13 cellular contexts compared by ENCODE assay signal in genomic region chr13:47033216-47033615, GRCh38.
A peak's percentile ranks its signal among the peaks of the same experiment; 100 is the strongest.
DNase-seq lines count a peak whose midpoint lies in the region; ATAC-seq and TF ChIP-seq lines count a peak whose summit lies in the region.
"Had no signal": no experiment of that assay in that cellular context is flagged by ENCODE, and none has a peak within 500 bp of the region (broad histone marks: within the 10 kb centered on the region; RNA-seq: fewer than 3 reads in every experiment).

No MANE protein-coding gene starts in this region.

- H3K23ac ChIP-seq in mesendoderm (ENCODE audit: low read length), result no peak overlapping the region

- DNase-seq in BJ (ENCODE audit: low read depth), result no peak
- DNase-seq in cardiac fibroblast (ENCODE audit: low read depth in 2 of 2), result peak; percentile 46 to 62
- DNase-seq in mesendoderm, result peak; percentile 86
- no peak for DNase-seq in NCI-H2081 (lab: John Stamatoyannopoulos, UW)
- no peak for DNase-seq in DMS79 treated with DMSO at 0.1 percent for 48 hours (lab: John Stamatoyannopoulos, UW)
- DNase-seq in ascending aorta (ENCODE audit: low spot score in 2 of 2), result no peak
- DNase-seq in natural killer cell, result no peak
- DNase-seq: activated CD8-positive, alpha-beta memory T cell treated with anti-CD3 and anti-CD28 coated beads, Interleukin-2, amount 10 ng/mL, durations not matched to agents 7 days and 5 days; activated naive CD8-positive, alpha-beta T cell treated with anti-CD3 and anti-CD28 coated beads, Interleukin-2, amount 10 ng/mL, durations not matched to agents 7 days and 5 days; C1 segment of cervical spinal cord; posterior cingulate gyrus; stimulated activated naive CD8-positive, alpha-beta T cell treated with anti-CD3 and anti-CD28 coated beads, Interleukin-15, Interleukin-2, amounts not matched to agents 100 U/mL and 50 U/mL, for 24 hours had no signal

- peaks cover 0 to 14% of the 10 kb centered on the region in 2 donors for H3K27me3 Mint-ChIP-seq in natural killer cell (ENCODE audit: low read depth in 2 of 2)

- H2BK120ac ChIP-seq in mesendoderm (ENCODE audit: low read depth, low read length), result no peak overlapping the region

- H2BK5ac ChIP-seq in mesendoderm (ENCODE audit: low read length), result no peak overlapping the region

- H3K4me1 ChIP-seq in OCI-LY3 (ENCODE audit: low read length) (peaks cover 45% of the 10 kb centered on the region), mesendoderm (ENCODE audit: control insufficient read depth, low read depth, low read length) (peaks cover 5% of the 10 kb centered on the region), ascending aorta (no peaks in the 10 kb centered on the region)

- H4K20me1 ChIP-seq in OCI-LY3 (ENCODE audit: insufficient read depth, low read length), result no peaks in the 10 kb centered on the region

- H3K4me2 ChIP-seq in OCI-LY3 (ENCODE audit: low read length) (peak overlapping the region; percentile 56), mesendoderm (ENCODE audit: low read length) (no peak overlapping the region)

- H3K9me3 ChIP-seq in OCI-LY3 (ENCODE audit: insufficient read depth, low read length) (no peaks in the 10 kb centered on the region), ascending aorta (no peaks in the 10 kb centered on the region)

- peak overlapping the region; percentile 4; the same call in 1 of the 2 replicates for H3K9ac ChIP-seq in OCI-LY3 (ENCODE audit: low read length)
- H3K9ac ChIP-seq in mesendoderm (ENCODE audit: low read length), result no peak overlapping the region

- H3K27me3 ChIP-seq in BJ (ENCODE audit: control insufficient read depth, insufficient read depth, low read length) (no peaks in the 10 kb centered on the region), OCI-LY3 (ENCODE audit: low read depth, low read length) (no peaks in the 10 kb centered on the region), mesendoderm (ENCODE audit: insufficient read depth, low read length, poor library complexity) (no peaks in the 10 kb centered on the region), ascending aorta (no peaks in the 10 kb centered on the region)

- CTCF ChIA-PET in BJ (lab: Yijun Ruan, JAX), result interaction anchor here (0.6 to 1.0 kb wide), 2 partner anchors 18 to 269 kb away, joined by 3 read pairs; no protein-coding TSS in a partner anchor

- peak overlapping the region; percentile 38 for H3K4me3 ChIP-seq in BJ (ENCODE audit: low read depth, low read length)
- H3K4me3 ChIP-seq in OCI-LY3 (ENCODE audit: low read length), result peak overlapping the region; percentile 15; the same call in 1 of the 2 replicates
- peak overlapping the region; percentile 19 to 43 for H3K4me3 ChIP-seq in cardiac fibroblast (replicated peaks in 1 of 2; ENCODE audit: low read depth in 2 of 2, low read length in 2 of 2)
- no peak overlapping the region for H3K4me3 ChIP-seq in mesendoderm (ENCODE audit: low read length)
- no peak overlapping the region for H3K4me3 ChIP-seq in ascending aorta

- peak overlapping the region; percentile 13 for H2BK15ac ChIP-seq in mesendoderm (replicated peaks; ENCODE audit: low read depth)

- H3K4me3 Mint-ChIP-seq in natural killer cell, result no peak overlapping the region
- H3K4me3 Mint-ChIP-seq: activated CD8-positive, alpha-beta memory T cell treated with anti-CD3 and anti-CD28 coated beads, Interleukin-2, amount 10 ng/mL, durations not matched to agents 7 days and 5 days; activated naive CD8-positive, alpha-beta T cell treated with anti-CD3 and anti-CD28 coated beads, Interleukin-2, amount 10 ng/mL, durations not matched to agents 7 days and 5 days had no signal

- intact Hi-C loops in ascending aorta (cut with DNase I), result no loop called here
- intact Hi-C loops in natural killer cell (cut with micrococcal nuclease), result no loop called here

- H3K27ac ChIP-seq in OCI-LY3 (ENCODE audit: low read length) (peak overlapping the region; percentile 33; the same call in 1 of the 2 replicates), mesendoderm (ENCODE audit: low read depth, low read length) (no peak overlapping the region), ascending aorta (no peak overlapping the region)

- no peak overlapping the region for H3K18ac ChIP-seq in mesendoderm (ENCODE audit: low read length)

- POLR2A ChIA-PET in BJ (lab: Charles Lee), result no interaction called here

- no peaks in the 10 kb centered on the region for H3K79me2 ChIP-seq in OCI-LY3 (ENCODE audit: low read length)
- H3K79me2 ChIP-seq in mesendoderm (ENCODE audit: control insufficient read depth, insufficient read depth, low read length), result no peaks in the 10 kb centered on the region

- H3K36me3 Mint-ChIP-seq in natural killer cell, result no peaks in the 10 kb centered on the region
- H3K36me3 Mint-ChIP-seq: activated CD8-positive, alpha-beta memory T cell treated with anti-CD3 and anti-CD28 coated beads, Interleukin-2, amount 10 ng/mL, durations not matched to agents 7 days and 5 days; activated naive CD8-positive, alpha-beta T cell treated with anti-CD3 and anti-CD28 coated beads, Interleukin-2, amount 10 ng/mL, durations not matched to agents 7 days and 5 days had no signal

- H3K4me1 Mint-ChIP-seq in natural killer cell, result no peaks in the 10 kb centered on the region
- H3K4me1 Mint-ChIP-seq: activated CD8-positive, alpha-beta memory T cell treated with anti-CD3 and anti-CD28 coated beads, Interleukin-2, amount 10 ng/mL, durations not matched to agents 7 days and 5 days; activated naive CD8-positive, alpha-beta T cell treated with anti-CD3 and anti-CD28 coated beads, Interleukin-2, amount 10 ng/mL, durations not matched to agents 7 days and 5 days had no signal

- no CpG with 5 or more reads among the region's 2 CpGs for WGBS in mesendoderm (ENCODE audit: extremely low coverage, insufficient coverage, low lambda C conversion rate)

- H3K36me3 ChIP-seq in BJ (ENCODE audit: control insufficient read depth, insufficient read depth, low read length), result no peaks in the 10 kb centered on the region
- no peaks in the 10 kb centered on the region for H3K36me3 ChIP-seq in OCI-LY3 (replicated peaks; ENCODE audit: low read depth, low read length)
- H3K36me3 ChIP-seq in mesendoderm (ENCODE audit: control insufficient read depth, insufficient read depth, low read length), result no peaks in the 10 kb centered on the region
- H3K36me3 ChIP-seq in ascending aorta, result no peaks in the 10 kb centered on the region

- no peak overlapping the region for H4K5ac ChIP-seq in mesendoderm (ENCODE audit: low read length)

- TF ChIP-seq CTCF in BJ (IDR thresholded peaks at IDR 0.05; ENCODE audit: insufficient read depth, low read depth, low read length) (no peak), OCI-LY3 (IDR thresholded peaks at IDR 0.05; ENCODE audit: low read depth, low read length) (no peak), cardiac fibroblast (IDR thresholded peaks at IDR 0.05; ENCODE audit: low read depth, low read length) (no peak), ascending aorta (IDR thresholded peaks at IDR 0.05) (no peak), natural killer cell (IDR thresholded peaks at IDR 0.05) (no peak)

- no peaks in the 10 kb centered on the region for H3K9me3 Mint-ChIP-seq in natural killer cell
- H3K9me3 Mint-ChIP-seq: activated naive CD8-positive, alpha-beta T cell treated with anti-CD3 and anti-CD28 coated beads, Interleukin-2, amount 10 ng/mL, durations not matched to agents 7 days and 5 days had no signal

- ATAC-seq in natural killer cell, result no peak
- ATAC-seq: activated CD8-positive, alpha-beta memory T cell treated with anti-CD3 and anti-CD28 coated beads, Interleukin-2, amount 10 ng/mL, durations not matched to agents 7 days and 5 days; stimulated activated naive CD8-positive, alpha-beta T cell treated with anti-CD3 and anti-CD28 coated beads, Interleukin-15, Interleukin-2, amounts not matched to agents 100 U/mL and 50 U/mL, for 24 hours had no signal

- H3K79me1 ChIP-seq in mesendoderm (ENCODE audit: low read length), result no peaks in the 10 kb centered on the region

- H4K8ac ChIP-seq in mesendoderm (ENCODE audit: low read depth, low read length), result no peak overlapping the region

- H3K56ac ChIP-seq in mesendoderm (ENCODE audit: low read length), result no peak overlapping the region

- H3K27ac Mint-ChIP-seq in natural killer cell, result no peak overlapping the region
- H3K27ac Mint-ChIP-seq: activated CD8-positive, alpha-beta memory T cell treated with anti-CD3 and anti-CD28 coated beads, Interleukin-2, amount 10 ng/mL, durations not matched to agents 7 days and 5 days; activated naive CD8-positive, alpha-beta T cell treated with anti-CD3 and anti-CD28 coated beads, Interleukin-2, amount 10 ng/mL, durations not matched to agents 7 days and 5 days had no signal

- H2AFZ ChIP-seq in OCI-LY3 (ENCODE audit: low read depth, low read length), result no peak overlapping the region

- H3K4ac ChIP-seq in mesendoderm (ENCODE audit: low read depth, low read length), result no peak overlapping the region

- no peak overlapping the region for H2AK5ac ChIP-seq in mesendoderm (ENCODE audit: low read length)

Comparison
In these comparisons a context has a peak if more than half of its experiments do, and no peak if none do; other contexts are left out.
1. DNase-seq: peak in cardiac fibroblast (2 of 2) and mesendoderm (single experiment); none in BJ (single experiment), NCI-H2081 (0 of 2), DMS79 treated with DMSO at 0.1 percent for 48 hours (single experiment), ascending aorta (0 of 2) and natural killer cell (single experiment).
2. H3K4me3 ChIP-seq: peak in BJ (single experiment), OCI-LY3 (single experiment) and cardiac fibroblast (2 of 2); none in mesendoderm (single experiment) and ascending aorta (0 of 2).